11 cellular contexts compared by ENCODE assay signal in genomic region chr5:40276426-40277102, GRCh38.
A peak's percentile ranks its signal among the peaks of the same experiment; 100 is the strongest.
DNase-seq lines count a peak whose midpoint lies in the region; ATAC-seq lines count a peak whose summit lies in the region.
"Had no signal": no experiment of that assay in that cellular context is flagged by ENCODE, and none has a peak within 500 bp of the region (broad histone marks: within the 10 kb centered on the region; RNA-seq: fewer than 3 reads in every experiment).

No MANE protein-coding gene starts in this region.

- peaks cover 3% of the 10 kb centered on the region for H3K36me3 Mint-ChIP-seq in CD4-positive, CD25-positive, alpha-beta regulatory T cell
- H3K36me3 Mint-ChIP-seq in activated CD4-positive, alpha-beta memory T cell treated with anti-CD3 and anti-CD28 coated beads, Interleukin-2, amount 10 ng/mL, durations not matched to agents 7 days and 5 days (ENCODE audit: low read depth) = peaks cover 20% of the 10 kb centered on the region

- no peaks in the 10 kb centered on the region for H3K27me3 ChIP-seq in CD4-positive, CD25-positive, alpha-beta regulatory T cell (ENCODE audit: control insufficient read depth, insufficient read depth, low read length)
- H3K27me3 ChIP-seq: body of pancreas had no signal

- CTCF ChIA-PET in activated CD4-positive, alpha-beta memory T cell treated with anti-CD3 and anti-CD28 coated beads, Interleukin-2, amount 10 ng/mL, durations not matched to agents 7 days and 5 days (lab: Charles Lee) = interaction anchor here (2.0 kb wide), 1 partner anchor 8 kb away, joined by 4 read pairs; no protein-coding TSS in a partner anchor

- no peaks in the 10 kb centered on the region for H3K9me3 ChIP-seq in CD4-positive, CD25-positive, alpha-beta regulatory T cell (ENCODE audit: control insufficient read depth in 2 of 2, low read length in 2 of 2)
- H3K9me3 ChIP-seq: body of pancreas had no signal

- peak overlapping the region; percentile 74 to 89 (median 80) for H3K27ac Mint-ChIP-seq in CD4-positive, CD25-positive, alpha-beta regulatory T cell
- H3K27ac Mint-ChIP-seq in activated CD4-positive, alpha-beta memory T cell treated with anti-CD3 and anti-CD28 coated beads, Interleukin-2, amount 10 ng/mL, durations not matched to agents 7 days and 5 days = peak overlapping the region; percentile 89

- peaks cover 16% of the 10 kb centered on the region for H3K4me1 ChIP-seq in CD4-positive, CD25-positive, alpha-beta regulatory T cell (ENCODE audit: control insufficient read depth, insufficient read depth, low read length, poor library complexity, severe bottlenecking)
- H3K4me1 ChIP-seq: body of pancreas had no signal

- H3K4me1 Mint-ChIP-seq in CD4-positive, CD25-positive, alpha-beta regulatory T cell = peaks cover 10 to 34% (median 24%) of the 10 kb centered on the region in 4 donors
- peaks cover 46% of the 10 kb centered on the region for H3K4me1 Mint-ChIP-seq in activated CD4-positive, alpha-beta memory T cell treated with anti-CD3 and anti-CD28 coated beads, Interleukin-2, amount 10 ng/mL, durations not matched to agents 7 days and 5 days

- peaks cover 0 to 1% (median 0%) of the 10 kb centered on the region in 7 donors for H3K9me3 Mint-ChIP-seq in CD4-positive, CD25-positive, alpha-beta regulatory T cell
- peaks cover 15% of the 10 kb centered on the region for H3K9me3 Mint-ChIP-seq in activated CD4-positive, alpha-beta memory T cell treated with anti-CD3 and anti-CD28 coated beads, Interleukin-2, amount 10 ng/mL, durations not matched to agents 7 days and 5 days

- ATAC-seq in CD4-positive, CD25-positive, alpha-beta regulatory T cell (ENCODE audit: low read depth in 2 of 2) = peak in 1 of 2 donors; percentile 7
- ATAC-seq in GM19023 (IDR thresholded peaks at IDR 0.05; ENCODE audit: unreplicated experiment) (peak; percentile 26), HG03045 (IDR thresholded peaks at IDR 0.05; ENCODE audit: unreplicated experiment) (peak; percentile 5)
- ATAC-seq: body of pancreas had no signal

- peak overlapping the region; percentile 69 for H3K4me3 ChIP-seq in CD4-positive, CD25-positive, alpha-beta regulatory T cell (ENCODE audit: low read depth, low read length)
- H3K4me3 ChIP-seq: body of pancreas had no signal

- POLR2A ChIA-PET in activated CD4-positive, alpha-beta memory T cell treated with anti-CD3 and anti-CD28 coated beads, Interleukin-2, amount 10 ng/mL, durations not matched to agents 7 days and 5 days (lab: Charles Lee) = interaction anchor here (1.1 to 2.0 kb wide), 6 partner anchors 8 to 403 kb away, joined by 3 to 4 read pairs (median 4); partner anchors contain the start of gene PTGER4

- no peak overlapping the region for H3K27ac ChIP-seq in CD4-positive, CD25-positive, alpha-beta regulatory T cell (ENCODE audit: insufficient read depth, low read length, poor library complexity, severe bottlenecking)
- H3K27ac ChIP-seq: body of pancreas had no signal

- peak in 1 of 3 donors; percentile 20 for DNase-seq in CD4-positive, CD25-positive, alpha-beta regulatory T cell
- DNase-seq in activated CD4-positive, alpha-beta memory T cell treated with anti-CD3 and anti-CD28 coated beads, Interleukin-2, amount 10 ng/mL, durations not matched to agents 7 days and 5 days = no peak
- DNase-seq in NCI-H1105 treated with DMSO at 0.1 percent for 48 hours (lab: John Stamatoyannopoulos, UW) (no peak), germinal center (ENCODE audit: low spot score) (no peak), KG1 (lab: John Stamatoyannopoulos, UW) (no peak), NCI-H2171 treated with DMSO at 0.1 percent for 48 hours (lab: John Stamatoyannopoulos, UW) (no peak)
- DNase-seq: body of pancreas, NCI-H2171, retina had no signal

- no peaks in the 10 kb centered on the region for H3K27me3 Mint-ChIP-seq in CD4-positive, CD25-positive, alpha-beta regulatory T cell
- H3K27me3 Mint-ChIP-seq in activated CD4-positive, alpha-beta memory T cell treated with anti-CD3 and anti-CD28 coated beads, Interleukin-2, amount 10 ng/mL, durations not matched to agents 7 days and 5 days = no peaks in the 10 kb centered on the region

- H3K4me3 Mint-ChIP-seq in CD4-positive, CD25-positive, alpha-beta regulatory T cell = peak overlapping the region in 2 of 4 donors; percentile 19 to 68
- H3K4me3 Mint-ChIP-seq in activated CD4-positive, alpha-beta memory T cell treated with anti-CD3 and anti-CD28 coated beads, Interleukin-2, amount 10 ng/mL, durations not matched to agents 7 days and 5 days = peak overlapping the region; percentile 23

- H3K36me3 ChIP-seq in CD4-positive, CD25-positive, alpha-beta regulatory T cell (ENCODE audit: control insufficient read depth, insufficient read depth, low read length) = no peaks in the 10 kb centered on the region
